ENCODE assay signal across 7 cellular contexts in genomic region chr6:28597217-28597835, GRCh38.
A peak's percentile ranks its signal among the peaks of the same experiment; 100 is the strongest.
DNase-seq lines count a peak whose midpoint lies in the region; ATAC-seq and TF ChIP-seq lines count a peak whose summit lies in the region.

No MANE protein-coding gene starts in this region.

- DNase-seq in GM06990 (ENCODE audit: extremely low read depth, insufficient read length): peak; percentile 46
- DNase-seq in MV-4-11 (lab: John Stamatoyannopoulos, UW): peak; percentile 46
- DNase-seq in activated CD8-positive, alpha-beta T cell treated with anti-CD3 and anti-CD28 coated beads for 36 hours: peak; percentile 71
- peak; percentile 25 for DNase-seq in hepatic stellate cell (ENCODE audit: low spot score)
- no peak for DNase-seq in middle frontal gyrus (ENCODE audit: extremely low spot score, low spot score)

- POLR2A ChIA-PET in activated CD8-positive, alpha-beta T cell treated with anti-CD3 and anti-CD28 coated beads for 36 hours (lab: Charles Lee): no interaction called here

- H3K9me3 Mint-ChIP-seq in activated CD8-positive, alpha-beta T cell treated with anti-CD3 and anti-CD28 coated beads for 36 hours: peaks cover 7% of the 10 kb centered on the region

- CTCF ChIA-PET in activated CD8-positive, alpha-beta T cell treated with anti-CD3 and anti-CD28 coated beads for 36 hours (lab: Charles Lee): interaction anchor here (1.2 kb wide), 1 partner anchor 9 kb away, joined by 4 read pairs; no protein-coding TSS in a partner anchor

- no peaks in the 10 kb centered on the region for H3K36me3 Mint-ChIP-seq in activated CD8-positive, alpha-beta T cell treated with anti-CD3 and anti-CD28 coated beads for 36 hours (ENCODE audit: low read depth)

- peak overlapping the region; percentile 43 for H3K4me3 Mint-ChIP-seq in activated CD8-positive, alpha-beta T cell treated with anti-CD3 and anti-CD28 coated beads for 36 hours

- peak; percentile 47 for ATAC-seq in activated CD8-positive, alpha-beta T cell treated with anti-CD3 and anti-CD28 coated beads for 36 hours
- no peak for ATAC-seq in GM19395 (IDR thresholded peaks at IDR 0.05; ENCODE audit: unreplicated experiment)
- ATAC-seq in GM21515 (IDR thresholded peaks at IDR 0.05; ENCODE audit: unreplicated experiment): no peak

- TF ChIP-seq CTCF in GM06990 (IDR thresholded peaks at IDR 0.05; ENCODE audit: insufficient read depth, low read length, poor library complexity, severe bottlenecking): no peak
- TF ChIP-seq CTCF in activated CD8-positive, alpha-beta T cell treated with anti-CD3 and anti-CD28 coated beads for 36 hours (IDR thresholded peaks at IDR 0.05): no peak

- no peak overlapping the region for H3K27ac Mint-ChIP-seq in activated CD8-positive, alpha-beta T cell treated with anti-CD3 and anti-CD28 coated beads for 36 hours

- intact Hi-C loops in activated CD8-positive, alpha-beta T cell treated with anti-CD3 and anti-CD28 coated beads for 36 hours (cut with micrococcal nuclease): no loop called here

- H3K36me3 ChIP-seq in GM06990 (ENCODE audit: control insufficient read depth, insufficient read depth, low read length): no peaks in the 10 kb centered on the region

- H3K4me1 Mint-ChIP-seq in activated CD8-positive, alpha-beta T cell treated with anti-CD3 and anti-CD28 coated beads for 36 hours (ENCODE audit: low read depth): peaks cover 2% of the 10 kb centered on the region

- H3K27me3 Mint-ChIP-seq in activated CD8-positive, alpha-beta T cell treated with anti-CD3 and anti-CD28 coated beads for 36 hours: peaks cover 39% of the 10 kb centered on the region

- H3K27me3 ChIP-seq in GM06990 (replicated peaks; ENCODE audit: control insufficient read depth, insufficient read depth, low read length): no peaks in the 10 kb centered on the region

- H3K4me3 ChIP-seq in GM06990 (replicated peaks; ENCODE audit: low read depth, low read length): peak overlapping the region; percentile 33
